Comparison of ENCODE assay signal across 1 cellular context in genomic region chr1:26787706-26788514, GRCh38.
TF ChIP-seq lines count a peak whose summit lies in the region.

TSS of gene PIGV (plus strand) at chr1:26787950. CDS start at chr1:26790816, 2,866 bp downstream.

TF ChIP-seq in HepG2, 621 proteins besides CTCF, POLR2A, EP300 and RAD21 (continued from another document and continues in another):
- TF ChIP-seq ZNF318 (CRISPR knock-in tag; IDR thresholded peaks at IDR 0.05), result no peak
- peak; percentile 79 for TF ChIP-seq SPEN (CRISPR knock-in tag; IDR thresholded peaks at IDR 0.05; ENCODE audit: low read depth)
- no peak for TF ChIP-seq ZNF34 (CRISPR knock-in tag; IDR thresholded peaks at IDR 0.05; ENCODE audit: borderline replicate concordance)
- TF ChIP-seq, protein P1, sequence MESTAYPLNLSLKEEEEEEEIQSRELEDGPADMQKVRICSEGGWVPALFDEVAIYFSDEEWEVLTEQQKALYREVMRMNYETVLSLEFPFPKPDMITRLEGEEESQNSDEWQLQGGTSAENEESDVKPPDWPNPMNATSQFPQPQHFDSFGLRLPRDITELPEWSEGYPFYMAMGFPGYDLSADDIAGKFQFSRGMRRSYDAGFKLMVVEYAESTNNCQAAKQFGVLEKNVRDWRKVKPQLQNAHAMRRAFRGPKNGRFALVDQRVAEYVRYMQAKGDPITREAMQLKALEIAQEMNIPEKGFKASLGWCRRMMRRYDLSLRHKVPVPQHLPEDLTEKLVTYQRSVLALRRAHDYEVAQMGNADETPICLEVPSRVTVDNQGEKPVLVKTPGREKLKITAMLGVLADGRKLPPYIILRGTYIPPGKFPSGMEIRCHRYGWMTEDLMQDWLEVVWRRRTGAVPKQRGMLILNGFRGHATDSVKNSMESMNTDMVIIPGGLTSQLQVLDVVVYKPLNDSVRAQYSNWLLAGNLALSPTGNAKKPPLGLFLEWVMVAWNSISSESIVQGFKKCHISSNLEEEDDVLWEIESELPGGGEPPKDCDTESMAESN (CRISPR knock-in tag; conservative IDR thresholded peaks at IDR 0.05), result 0 out of 2 replicates have a peak, but pooled peaks have one; percentile 59
- no peak for TF ChIP-seq HBP1 (CRISPR knock-in tag; IDR thresholded peaks at IDR 0.05; ENCODE audit: low read depth)
- TF ChIP-seq HIVEP1 (CRISPR knock-in tag; IDR thresholded peaks at IDR 0.05), result no peak; the same call in 1 of the 2 replicates
- peak; percentile 76; the same call in 1 of the 2 replicates for TF ChIP-seq ZNF619 (CRISPR knock-in tag; IDR thresholded peaks at IDR 0.05)
- TF ChIP-seq NR2F1 (CRISPR knock-in tag; IDR thresholded peaks at IDR 0.05), result no peak
- no peak for TF ChIP-seq ZNF674 (CRISPR knock-in tag; IDR thresholded peaks at IDR 0.05; ENCODE audit: low read depth)
- no peak for TF ChIP-seq ZNF644 (CRISPR knock-in tag; IDR thresholded peaks at IDR 0.05; ENCODE audit: low read depth)
- no peak for TF ChIP-seq ZZZ3 (CRISPR knock-in tag; IDR thresholded peaks at IDR 0.05; ENCODE audit: borderline replicate concordance)
- no peak for TF ChIP-seq ZMYM2 (CRISPR knock-in tag; IDR thresholded peaks at IDR 0.05)
- TF ChIP-seq, protein P2, sequence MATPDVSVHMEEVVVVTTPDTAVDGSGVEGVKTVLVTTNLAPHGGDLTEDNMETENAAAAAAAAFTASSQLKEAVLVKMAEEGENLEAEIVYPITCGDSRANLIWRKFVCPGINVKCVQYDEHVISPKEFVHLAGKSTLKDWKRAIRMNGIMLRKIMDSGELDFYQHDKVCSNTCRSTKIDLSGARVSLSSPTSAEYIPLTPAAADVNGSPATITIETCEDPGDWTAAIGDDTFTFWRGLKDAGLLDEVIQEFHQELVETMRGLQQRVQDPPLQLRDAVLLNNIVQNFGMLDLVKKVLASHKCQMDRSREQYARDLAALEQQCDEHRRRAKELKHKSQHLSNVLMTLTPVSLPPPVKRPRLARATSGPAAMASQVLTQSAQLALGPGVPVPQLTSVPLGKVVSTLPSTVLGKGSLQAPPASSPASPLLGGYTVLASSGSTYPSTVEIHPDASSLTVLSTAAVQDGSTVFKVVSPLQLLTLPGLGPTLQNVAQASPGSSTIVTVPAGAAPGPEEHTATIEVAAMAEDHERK (CRISPR knock-in tag; IDR thresholded peaks at IDR 0.05; ENCODE audit: low read depth), result no peak
- peak; percentile 34; the same call in 1 of the 2 replicates for TF ChIP-seq HOXA5 (CRISPR knock-in tag; IDR thresholded peaks at IDR 0.05)
- no peak for TF ChIP-seq NCOA1 (CRISPR knock-in tag; IDR thresholded peaks at IDR 0.05)
- no peak for TF ChIP-seq ZNF629 (CRISPR knock-in tag; conservative IDR thresholded peaks at IDR 0.05)
- TF ChIP-seq, protein P3, sequence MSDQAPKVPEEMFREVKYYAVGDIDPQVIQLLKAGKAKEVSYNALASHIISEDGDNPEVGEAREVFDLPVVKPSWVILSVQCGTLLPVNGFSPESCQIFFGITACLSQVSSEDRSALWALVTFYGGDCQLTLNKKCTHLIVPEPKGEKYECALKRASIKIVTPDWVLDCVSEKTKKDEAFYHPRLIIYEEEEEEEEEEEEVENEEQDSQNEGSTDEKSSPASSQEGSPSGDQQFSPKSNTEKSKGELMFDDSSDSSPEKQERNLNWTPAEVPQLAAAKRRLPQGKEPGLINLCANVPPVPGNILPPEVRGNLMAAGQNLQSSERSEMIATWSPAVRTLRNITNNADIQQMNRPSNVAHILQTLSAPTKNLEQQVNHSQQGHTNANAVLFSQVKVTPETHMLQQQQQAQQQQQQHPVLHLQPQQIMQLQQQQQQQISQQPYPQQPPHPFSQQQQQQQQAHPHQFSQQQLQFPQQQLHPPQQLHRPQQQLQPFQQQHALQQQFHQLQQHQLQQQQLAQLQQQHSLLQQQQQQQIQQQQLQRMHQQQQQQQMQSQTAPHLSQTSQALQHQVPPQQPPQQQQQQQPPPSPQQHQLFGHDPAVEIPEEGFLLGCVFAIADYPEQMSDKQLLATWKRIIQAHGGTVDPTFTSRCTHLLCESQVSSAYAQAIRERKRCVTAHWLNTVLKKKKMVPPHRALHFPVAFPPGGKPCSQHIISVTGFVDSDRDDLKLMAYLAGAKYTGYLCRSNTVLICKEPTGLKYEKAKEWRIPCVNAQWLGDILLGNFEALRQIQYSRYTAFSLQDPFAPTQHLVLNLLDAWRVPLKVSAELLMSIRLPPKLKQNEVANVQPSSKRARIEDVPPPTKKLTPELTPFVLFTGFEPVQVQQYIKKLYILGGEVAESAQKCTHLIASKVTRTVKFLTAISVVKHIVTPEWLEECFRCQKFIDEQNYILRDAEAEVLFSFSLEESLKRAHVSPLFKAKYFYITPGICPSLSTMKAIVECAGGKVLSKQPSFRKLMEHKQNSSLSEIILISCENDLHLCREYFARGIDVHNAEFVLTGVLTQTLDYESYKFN (CRISPR knock-in tag; conservative IDR thresholded peaks at IDR 0.05), result no peak
- TF ChIP-seq TMF1 (CRISPR knock-in tag; IDR thresholded peaks at IDR 0.05; ENCODE audit: low read depth), result peak; percentile 65; the same call in 1 of the 2 replicates
- TF ChIP-seq ATRX (CRISPR knock-in tag; IDR thresholded peaks at IDR 0.05; ENCODE audit: borderline replicate concordance), result no peak
- TF ChIP-seq ZSCAN22 (CRISPR knock-in tag; IDR thresholded peaks at IDR 0.05), result 0 out of 2 replicates have a peak, but pooled peaks have one; percentile 39
- no peak; the same call in 1 of the 2 replicates for TF ChIP-seq ZBTB20 (CRISPR knock-in tag; IDR thresholded peaks at IDR 0.05; ENCODE audit: borderline replicate concordance, low read depth)
- no peak for TF ChIP-seq SATB2 (CRISPR knock-in tag; IDR thresholded peaks at IDR 0.05)
- TF ChIP-seq PATZ1 (CRISPR knock-in tag; IDR thresholded peaks at IDR 0.05), result 0 out of 2 replicates have a peak, but pooled peaks have one; percentile 33
- TF ChIP-seq ZNF879 (CRISPR knock-in tag; IDR thresholded peaks at IDR 0.05), result no peak
- TF ChIP-seq RCOR2 (CRISPR knock-in tag; IDR thresholded peaks at IDR 0.05), result no peak
- TF ChIP-seq ZKSCAN1 (IDR thresholded peaks at IDR 0.05; ENCODE audit: low read length), result no peak
- no peak for TF ChIP-seq FOXA1 (IDR thresholded peaks at IDR 0.05)
- TF ChIP-seq FOXA1 (CRISPR knock-in tag; IDR thresholded peaks at IDR 0.05), result peak; percentile 76
- TF ChIP-seq, protein P4, sequence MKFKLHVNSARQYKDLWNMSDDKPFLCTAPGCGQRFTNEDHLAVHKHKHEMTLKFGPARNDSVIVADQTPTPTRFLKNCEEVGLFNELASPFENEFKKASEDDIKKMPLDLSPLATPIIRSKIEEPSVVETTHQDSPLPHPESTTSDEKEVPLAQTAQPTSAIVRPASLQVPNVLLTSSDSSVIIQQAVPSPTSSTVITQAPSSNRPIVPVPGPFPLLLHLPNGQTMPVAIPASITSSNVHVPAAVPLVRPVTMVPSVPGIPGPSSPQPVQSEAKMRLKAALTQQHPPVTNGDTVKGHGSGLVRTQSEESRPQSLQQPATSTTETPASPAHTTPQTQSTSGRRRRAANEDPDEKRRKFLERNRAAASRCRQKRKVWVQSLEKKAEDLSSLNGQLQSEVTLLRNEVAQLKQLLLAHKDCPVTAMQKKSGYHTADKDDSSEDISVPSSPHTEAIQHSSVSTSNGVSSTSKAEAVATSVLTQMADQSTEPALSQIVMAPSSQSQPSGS (CRISPR knock-in tag; IDR thresholded peaks at IDR 0.05), result no peak; the same call in 1 of the 2 replicates
- TF ChIP-seq PPARG (CRISPR knock-in tag; conservative IDR thresholded peaks at IDR 0.05), result 0 out of 2 replicates have a peak, but pooled peaks have one; percentile 31
- TF ChIP-seq TIGD3 (CRISPR knock-in tag; IDR thresholded peaks at IDR 0.05; ENCODE audit: borderline replicate concordance), result no peak
- TF ChIP-seq ZBTB1 (CRISPR knock-in tag; IDR thresholded peaks at IDR 0.05; ENCODE audit: borderline replicate concordance), result no peak
- no peak for TF ChIP-seq TEAD2 (CRISPR knock-in tag; IDR thresholded peaks at IDR 0.05)
- TF ChIP-seq SAFB2 (CRISPR knock-in tag; IDR thresholded peaks at IDR 0.05; ENCODE audit: borderline replicate concordance, low read depth), result no peak
- TF ChIP-seq ZNF354B (CRISPR knock-in tag; IDR thresholded peaks at IDR 0.05), result peak; percentile 35; the same call in 1 of the 2 replicates
